ENCODE assay signal across 18 cellular contexts in the genomic region with DNA sequence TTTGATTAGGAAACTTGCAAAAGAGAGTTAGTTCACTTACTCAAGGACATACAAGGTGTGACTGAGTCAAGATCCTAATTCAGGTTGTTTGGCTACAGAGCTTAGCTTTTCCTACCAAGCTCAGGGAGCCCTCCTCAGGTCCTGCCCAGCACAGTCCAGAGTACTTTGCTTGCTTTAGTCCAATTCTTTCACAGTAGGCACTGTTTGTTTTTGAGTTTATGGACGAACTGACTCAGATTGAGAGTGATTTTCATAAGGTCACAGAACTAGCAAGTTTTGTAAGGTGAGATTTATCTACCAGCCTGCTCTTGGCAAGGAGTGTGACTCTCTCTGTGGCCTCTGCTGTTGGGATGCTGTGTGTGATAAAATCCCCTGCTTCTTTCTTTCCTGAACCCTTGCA.
DNase-seq lines count a peak whose midpoint lies in the region; ATAC-seq, FAIRE-seq and TF ChIP-seq lines count a peak whose summit lies in the region.
"Had no signal": no experiment of that assay in that cellular context is flagged by ENCODE, and none has a peak within 500 bp of the region (broad histone marks: within the 10 kb centered on the region; RNA-seq: fewer than 3 reads in every experiment).

No MANE protein-coding gene starts in this region.

- no peaks in the 10 kb centered on the region for H3K36me3 Mint-ChIP-seq in activated CD4-positive, alpha-beta T cell treated with anti-CD3 and anti-CD28 coated beads for 36 hours (ENCODE audit: low read depth)
- no peaks in the 10 kb centered on the region for H3K36me3 Mint-ChIP-seq in activated CD4-positive, alpha-beta T cell treated with anti-CD3 and anti-CD28 coated beads, Interleukin-2, amount 10 ng/mL, durations not matched to agents 24 days and 14 days (ENCODE audit: low read depth)
- H3K36me3 Mint-ChIP-seq: stimulated activated memory B cell treated with anti-CD40 and anti-IgM and Interleukin-4, amounts not matched to agents 10 μg/mL and 1 μg/mL and 100 μg/mL, for 72 hours had no signal

- H3K36me3 ChIP-seq in HepG2 (replicated peaks in 1 of 2; ENCODE audit: control insufficient read depth in 1 of 2, insufficient read depth in 2 of 2, low read length in 2 of 2): no peaks in the 10 kb centered on the region
- H3K36me3 ChIP-seq in upper lobe of left lung: no peaks in the 10 kb centered on the region
- no peaks in the 10 kb centered on the region for H3K36me3 ChIP-seq in MM.1S (replicated peaks; ENCODE audit: insufficient read depth, low read length)
- no peaks in the 10 kb centered on the region for H3K36me3 ChIP-seq in sigmoid colon
- H3K36me3 ChIP-seq: colonic mucosa, neutrophil, tibial nerve had no signal

- TF ChIP-seq CTCF in HepG2 (CRISPR knock-in tag; IDR thresholded peaks at IDR 0.05) (peak; percentile 33; the same call in 1 of the 2 replicates), upper lobe of left lung (IDR thresholded peaks at IDR 0.05) (no peak), MM.1S (IDR thresholded peaks at IDR 0.05; ENCODE audit: low read length) (no peak), sigmoid colon (IDR thresholded peaks at IDR 0.05) (no peak)

- DNase-seq in activated CD4-positive, alpha-beta T cell treated with anti-CD3 and anti-CD28 coated beads for 36 hours: no peak
- DNase-seq in activated CD4-positive, alpha-beta T cell treated with anti-CD3 and anti-CD28 coated beads, Interleukin-2, amount 10 ng/mL, durations not matched to agents 24 days and 14 days: no peak
- DNase-seq in brain pericyte (ENCODE audit: low read depth, low spot score) (peak; percentile 41), HepG2 (ENCODE audit: low spot score) (peak; percentile 58), upper lobe of left lung (peak in 1 of 2 donors; percentile 39), MM.1S (no peak), urothelium cell line (ENCODE audit: low spot score) (no peak), sigmoid colon (no peak)
- DNase-seq: activated CD8-positive, alpha-beta memory T cell treated with anti-CD3 and anti-CD28 coated beads for 24 hours; activated effector memory CD4-positive, alpha-beta T cell treated with anti-CD3 and anti-CD28 coated beads, Interleukin-2, amount 50 U/mL, for 16 hours; colonic mucosa; DND-41; NCI-H82; RPMI8226 had no signal

- peaks cover 6% of the 10 kb centered on the region for H3K27me3 Mint-ChIP-seq in activated CD4-positive, alpha-beta T cell treated with anti-CD3 and anti-CD28 coated beads for 36 hours
- H3K27me3 Mint-ChIP-seq in activated CD4-positive, alpha-beta T cell treated with anti-CD3 and anti-CD28 coated beads, Interleukin-2, amount 10 ng/mL, durations not matched to agents 24 days and 14 days: no peaks in the 10 kb centered on the region
- H3K27me3 Mint-ChIP-seq: stimulated activated memory B cell treated with anti-CD40 and anti-IgM and Interleukin-4, amounts not matched to agents 10 μg/mL and 1 μg/mL and 100 μg/mL, for 72 hours had no signal

- no peak for TF ChIP-seq POLR2A in HepG2 (IDR thresholded peaks at IDR 0.05; ENCODE audit: insufficient read depth in 1 of 2, low read depth in 2 of 2, low read length in 2 of 2)
- TF ChIP-seq POLR2A in upper lobe of left lung (IDR thresholded peaks at IDR 0.05): no peak
- TF ChIP-seq POLR2A in sigmoid colon (IDR thresholded peaks at IDR 0.05): no peak

- H3K4me3 ChIP-seq in HepG2 (replicated peaks in 1 of 3; ENCODE audit: insufficient read depth in 1 of 3, low read depth in 2 of 3, low read length in 3 of 3) (no peak overlapping the region), upper lobe of left lung (no peak overlapping the region), MM.1S (ENCODE audit: low read length) (no peak overlapping the region), sigmoid colon (no peak overlapping the region)
- H3K4me3 ChIP-seq: colonic mucosa, skin epidermis, tibial nerve had no signal

- TF ChIP-seq EP300 in HepG2 (IDR thresholded peaks at IDR 0.05; ENCODE audit: low read depth in 2 of 2, low read length in 2 of 2) (no peak), HepG2 (CRISPR knock-in tag; IDR thresholded peaks at IDR 0.05; ENCODE audit: borderline replicate concordance) (no peak), upper lobe of left lung (IDR thresholded peaks at IDR 0.05) (no peak), sigmoid colon (IDR thresholded peaks at IDR 0.05) (no peak)

- peak; percentile 30 for ATAC-seq in activated CD4-positive, alpha-beta T cell treated with anti-CD3 and anti-CD28 coated beads for 36 hours
- ATAC-seq in HepG2 (peak; percentile 93), upper lobe of left lung (ENCODE audit: low FRiP score in 2 of 2) (peak in 1 of 2 donors; percentile 76)
- ATAC-seq: stimulated activated memory B cell treated with anti-CD40 and anti-IgM and Interleukin-4, amounts not matched to agents 10 μg/mL and 1 μg/mL and 100 μg/mL, for 72 hours had no signal

- no peak overlapping the region for H3K4me3 Mint-ChIP-seq in activated CD4-positive, alpha-beta T cell treated with anti-CD3 and anti-CD28 coated beads for 36 hours
- H3K4me3 Mint-ChIP-seq in activated CD4-positive, alpha-beta T cell treated with anti-CD3 and anti-CD28 coated beads, Interleukin-2, amount 10 ng/mL, durations not matched to agents 24 days and 14 days: no peak overlapping the region
- H3K4me3 Mint-ChIP-seq: stimulated activated memory B cell treated with anti-CD40 and anti-IgM and Interleukin-4, amounts not matched to agents 10 μg/mL and 1 μg/mL and 100 μg/mL, for 72 hours had no signal

- no TSS peak for BruUV-seq in HepG2 (replicated peaks; lab: Mats Ljungman, UMichigan)

- no peak overlapping the region for H3K9ac ChIP-seq in HepG2 (ENCODE audit: insufficient read depth, low read depth, low read length)
- no peak overlapping the region for H3K9ac ChIP-seq in MM.1S (ENCODE audit: low read length)

- H3K9me3 Mint-ChIP-seq in activated CD4-positive, alpha-beta T cell treated with anti-CD3 and anti-CD28 coated beads for 36 hours (ENCODE audit: low read depth): no peaks in the 10 kb centered on the region
- no peaks in the 10 kb centered on the region for H3K9me3 Mint-ChIP-seq in activated CD4-positive, alpha-beta T cell treated with anti-CD3 and anti-CD28 coated beads, Interleukin-2, amount 10 ng/mL, durations not matched to agents 24 days and 14 days

- no peaks in the 10 kb centered on the region for H3F3A ChIP-seq in MM.1S (ENCODE audit: insufficient read depth, low read length)

- TF ChIP-seq RAD21 in HepG2 (CRISPR knock-in tag; IDR thresholded peaks at IDR 0.05): no peak

- no peaks in the 10 kb centered on the region for H3K9me2 ChIP-seq in MM.1S (replicated peaks; ENCODE audit: insufficient read depth, low read length)

- H3K79me2 ChIP-seq in HepG2 (ENCODE audit: insufficient read depth, low read length) (no peaks in the 10 kb centered on the region), MM.1S (ENCODE audit: low read length) (no peaks in the 10 kb centered on the region)

- H3K4me1 ChIP-seq in HepG2 (ENCODE audit: insufficient read depth, low read length): peaks cover 39% of the 10 kb centered on the region
- peaks cover 5 to 21% (median 15%) of the 10 kb centered on the region in 4 donors for H3K4me1 ChIP-seq in upper lobe of left lung
- no peaks in the 10 kb centered on the region for H3K4me1 ChIP-seq in MM.1S (ENCODE audit: low read length)
- H3K4me1 ChIP-seq in sigmoid colon: peaks cover 0 to 34% (median 14%) of the 10 kb centered on the region in 4 donors
- H3K4me1 ChIP-seq: colonic mucosa had no signal

- H4K20me1 ChIP-seq in HepG2 (ENCODE audit: insufficient read depth, low read length): no peaks in the 10 kb centered on the region
- no peaks in the 10 kb centered on the region for H4K20me1 ChIP-seq in MM.1S (ENCODE audit: insufficient read depth, low read length)

- H3K4me2 ChIP-seq in HepG2 (ENCODE audit: low read depth, low read length) (peak overlapping the region; percentile 10; the same call in 1 of the 2 replicates), MM.1S (ENCODE audit: low read depth, low read length) (no peak overlapping the region)

- peak overlapping the region; percentile 39 for H3K27ac ChIP-seq in HepG2 (ENCODE audit: extremely low read length, insufficient read depth, low read length)
- H3K27ac ChIP-seq in upper lobe of left lung: peak overlapping the region in 3 of 4 donors; percentile 39 to 59 (median 49)
- no peak overlapping the region for H3K27ac ChIP-seq in MM.1S (ENCODE audit: low read length)
- no peak overlapping the region for H3K27ac ChIP-seq in sigmoid colon
- H3K27ac ChIP-seq: colonic mucosa, neutrophil, skin epidermis, tibial nerve had no signal

- peak; percentile 18 for FAIRE-seq in HepG2 (lab: Jason Lieb, UNC)
- FAIRE-seq in urothelium cell line (lab: Jason Lieb, UNC): no peak

- CTCF ChIA-PET in activated CD4-positive, alpha-beta T cell treated with anti-CD3 and anti-CD28 coated beads for 36 hours (lab: Charles Lee): interaction anchor here (0.7 kb wide), 1 partner anchor 9 kb away, joined by 3 read pairs; no protein-coding TSS in a partner anchor
- CTCF ChIA-PET in HepG2 (lab: Yijun Ruan, JAX; ENCODE audit: low intra/inter-chr PET ratio, low total read pairs): no interaction called here

- H3K27me3 ChIP-seq in HepG2 (ENCODE audit: control insufficient read depth in 1 of 2, insufficient read depth in 2 of 2, low read length in 2 of 2) (no peaks in the 10 kb centered on the region), upper lobe of left lung (no peaks in the 10 kb centered on the region), MM.1S (replicated peaks; ENCODE audit: insufficient read depth, low read length) (no peaks in the 10 kb centered on the region), sigmoid colon (no peaks in the 10 kb centered on the region)
- H3K27me3 ChIP-seq: colonic mucosa, neutrophil, tibial nerve had no signal

- H2AFZ ChIP-seq in HepG2 (ENCODE audit: low read length) (no peak overlapping the region), MM.1S (ENCODE audit: low read length) (no peak overlapping the region)

- H3K9me3 ChIP-seq in HepG2 (ENCODE audit: low read length): no peaks in the 10 kb centered on the region
- no peaks in the 10 kb centered on the region for H3K9me3 ChIP-seq in upper lobe of left lung
- no peaks in the 10 kb centered on the region for H3K9me3 ChIP-seq in MM.1S (replicated peaks; ENCODE audit: insufficient read depth, low read length)
- H3K9me3 ChIP-seq in sigmoid colon: no peaks in the 10 kb centered on the region
- H3K9me3 ChIP-seq: colonic mucosa, neutrophil had no signal

- POLR2A ChIA-PET in activated CD4-positive, alpha-beta T cell treated with anti-CD3 and anti-CD28 coated beads for 36 hours (lab: Charles Lee): interaction anchor here (0.6 kb wide), 1 partner anchor 68 kb away, joined by 3 read pairs; no protein-coding TSS in a partner anchor
- POLR2A ChIA-PET in HepG2 (lab: Yijun Ruan, JAX): no interaction called here

- H3K27ac Mint-ChIP-seq in activated CD4-positive, alpha-beta T cell treated with anti-CD3 and anti-CD28 coated beads for 36 hours: no peak overlapping the region
- H3K27ac Mint-ChIP-seq in activated CD4-positive, alpha-beta T cell treated with anti-CD3 and anti-CD28 coated beads, Interleukin-2, amount 10 ng/mL, durations not matched to agents 24 days and 14 days: no peak overlapping the region
- H3K27ac Mint-ChIP-seq: stimulated activated memory B cell treated with anti-CD40 and anti-IgM and Interleukin-4, amounts not matched to agents 10 μg/mL and 1 μg/mL and 100 μg/mL, for 72 hours had no signal

- in situ Hi-C loops in HepG2 (cut with HindIII; ENCODE audit: extremely low pct_ligation_motif_present, low pct_unique_long_range_greater_than_20kb): no loop called here

- H3K4me1 Mint-ChIP-seq in activated CD4-positive, alpha-beta T cell treated with anti-CD3 and anti-CD28 coated beads for 36 hours: peaks cover 2% of the 10 kb centered on the region
- H3K4me1 Mint-ChIP-seq in activated CD4-positive, alpha-beta T cell treated with anti-CD3 and anti-CD28 coated beads, Interleukin-2, amount 10 ng/mL, durations not matched to agents 24 days and 14 days: no peaks in the 10 kb centered on the region
- H3K4me1 Mint-ChIP-seq: stimulated activated memory B cell treated with anti-CD40 and anti-IgM and Interleukin-4, amounts not matched to agents 10 μg/mL and 1 μg/mL and 100 μg/mL, for 72 hours had no signal

- WGBS in HepG2 (ENCODE audit: low lambda C conversion rate): 0% methylated on average over 1 of the region's 1 CpG
- WGBS in upper lobe of left lung, 2 donors: 57 to 58% methylated on average over 1 of the region's 1 CpG
- 14 to 56% methylated on average over 1 of the region's 1 CpG for WGBS in sigmoid colon, 2 donors

- intact Hi-C loops in activated CD4-positive, alpha-beta T cell treated with anti-CD3 and anti-CD28 coated beads for 36 hours (cut with DNase I, micrococcal nuclease): loop anchor here in 1 of 2 experiments (10.0 kb wide), 1 partner anchor 177 kb away; no protein-coding TSS in a partner anchor
- intact Hi-C loops in activated CD4-positive, alpha-beta T cell treated with anti-CD3 and anti-CD28 coated beads, Interleukin-2, amount 10 ng/mL, durations not matched to agents 24 days and 14 days (cut with micrococcal nuclease): no loop called here
- intact Hi-C loops in HepG2 (cut with micrococcal nuclease; ENCODE audit: unreplicated experiment): no loop called here
- intact Hi-C loops in sigmoid colon (cut with DNase I): no loop called here

Comparison
In these comparisons a context has a peak if more than half of its experiments do, and no peak if none do; other contexts are left out.
1. DNase-seq: peak in brain pericyte (single experiment) and HepG2 (single experiment); none in activated CD4-positive, alpha-beta T cell treated with anti-CD3 and anti-CD28 coated beads for 36 hours (single experiment), activated CD4-positive, alpha-beta T cell treated with anti-CD3 and anti-CD28 coated beads, Interleukin-2, amount 10 ng/mL, durations not matched to agents 24 days and 14 days (single experiment), MM.1S (single experiment), urothelium cell line (single experiment) and sigmoid colon (single experiment).
2. H3K27ac ChIP-seq: peak in HepG2 (single experiment) and upper lobe of left lung (3 of 4); none in MM.1S (single experiment) and sigmoid colon (0 of 4).